In genomic region chr16:56551796-56552738, GRCh38 we compare ENCODE assay signal across 11 cellular contexts. TPM values are rescaled to one million over a fixed set of nuclear protein-coding genes. Genes with fewer than 3 reads are reported as not detected.
DNase-seq lines count a peak whose midpoint lies in the region; ATAC-seq, FAIRE-seq and TF ChIP-seq lines count a peak whose summit lies in the region.
"Had no signal": no experiment of that assay in that cellular context is flagged by ENCODE, and none has a peak within 500 bp of the region (broad histone marks: within the 10 kb centered on the region; RNA-seq: fewer than 3 reads in every experiment).

No MANE protein-coding gene starts in this region.

- no peaks in the 10 kb centered on the region for H3K36me3 Mint-ChIP-seq in activated T-cell treated with anti-CD3 and anti-CD28 coated beads, Interleukin-2, amount 50 U/mL, for 4 hours (ENCODE audit: insufficient read depth)

- TF ChIP-seq POLR2A in GM12891 (IDR thresholded peaks at IDR 0.05; ENCODE audit: low read depth, low read length) (no peak), heart left ventricle (IDR thresholded peaks at IDR 0.05) (no peak)

- H3K27ac ChIP-seq in Panc1 (ENCODE audit: low read length) = no peak overlapping the region
- H3K27ac ChIP-seq in heart left ventricle = peak overlapping the region in 4 of 12 donors; percentile 9 to 61 (median 18)
- H3K27ac ChIP-seq: HL-60 had no signal

- H3K9me3 ChIP-seq in Panc1 (ENCODE audit: control insufficient read depth, insufficient read depth, low read depth, low read length) = no peaks in the 10 kb centered on the region
- H3K9me3 ChIP-seq in heart left ventricle = no peaks in the 10 kb centered on the region

- CTCF ChIA-PET in Panc1 (lab: Charles Lee) = no interaction called here

- 30 to 32% (median 31%) methylated on average over 11 of the region's 11 CpGs for WGBS in heart left ventricle, 4 donors

- POLR2A ChIA-PET in Panc1 (lab: Charles Lee) = no interaction called here

- peaks cover 9% of the 10 kb centered on the region for H3K27me3 Mint-ChIP-seq in activated T-cell treated with anti-CD3 and anti-CD28 coated beads, Interleukin-2, amount 50 U/mL, for 4 hours (ENCODE audit: low read depth)

- intact Hi-C loops in Panc1 (cut with micrococcal nuclease; ENCODE audit: unreplicated experiment) = no loop called here
- intact Hi-C loops in heart left ventricle (cut with DNase I) = no loop called here

- no peaks in the 10 kb centered on the region for H3K36me3 ChIP-seq in Panc1 (ENCODE audit: control insufficient read depth, insufficient read depth, low read length)
- no peaks in the 10 kb centered on the region for H3K36me3 ChIP-seq in heart left ventricle

- no peak for FAIRE-seq in GM12891 (lab: Jason Lieb, UNC)

- no TSS peak for BruUV-seq in Panc1 (replicated peaks; lab: Mats Ljungman, UMichigan)

- H3K4me3 Mint-ChIP-seq in activated T-cell treated with anti-CD3 and anti-CD28 coated beads, Interleukin-2, amount 50 U/mL, for 4 hours = no peak overlapping the region

- H3K4me1 ChIP-seq in Panc1 (ENCODE audit: control insufficient read depth, insufficient read depth, low read length) = no peaks in the 10 kb centered on the region
- peaks cover 2 to 13% (median 8%) of the 10 kb centered on the region in 12 donors for H3K4me1 ChIP-seq in heart left ventricle

- peaks cover 14% of the 10 kb centered on the region for H3K4me1 Mint-ChIP-seq in activated T-cell treated with anti-CD3 and anti-CD28 coated beads, Interleukin-2, amount 50 U/mL, for 4 hours (ENCODE audit: low read depth)

- in situ Hi-C loops in Panc1 (cut with HindIII; ENCODE audit: low pct_unique_long_range_greater_than_20kb, low sequenced_read_pairs) = no loop called here

- no peaks in the 10 kb centered on the region for H3K9me3 Mint-ChIP-seq in activated T-cell treated with anti-CD3 and anti-CD28 coated beads, Interleukin-2, amount 50 U/mL, for 4 hours

- ATAC-seq in Panc1 (peak; percentile 63; the same call in 1 of the 2 replicates), heart left ventricle (peak; percentile 75 to 89 (median 81)), HG02610 (IDR thresholded peaks at IDR 0.05; ENCODE audit: unreplicated experiment) (no peak), GM19455 (IDR thresholded peaks at IDR 0.05; ENCODE audit: unreplicated experiment) (no peak)
- no peak for ATAC-seq in activated T-cell treated with anti-CD3 and anti-CD28 coated beads, Interleukin-2, amount 50 U/mL, for 4 hours

- DNase-seq in GM12891 (ENCODE audit: insufficient read length, low spot score) (no peak), Panc1 (ENCODE audit: low read depth, low spot score) (no peak), heart left ventricle (peak in 3 of 5 donors; percentile 18 to 34 (median 20)), pons (ENCODE audit: low spot score) (peak; percentile 92), NCI-H1417 (lab: John Stamatoyannopoulos, UW) (no peak)
- DNase-seq in activated T-cell treated with anti-CD3 and anti-CD28 coated beads, Interleukin-2, amount 50 U/mL, for 4 hours = no peak
- DNase-seq: H7 had no signal

- H3K4me3 ChIP-seq in Panc1 (ENCODE audit: low read depth in 2 of 2, low read length in 2 of 2) (no peak overlapping the region), heart left ventricle (no peak overlapping the region)

- no peak for TF ChIP-seq CTCF in Panc1 (IDR thresholded peaks at IDR 0.05)
- TF ChIP-seq CTCF in heart left ventricle (IDR thresholded peaks at IDR 0.05) = no peak

- no peaks in the 10 kb centered on the region for H3K27me3 ChIP-seq in Panc1 (ENCODE audit: control insufficient read depth, insufficient read depth, low read length)
- H3K27me3 ChIP-seq in heart left ventricle = peaks cover 0 to 10% (median 0%) of the 10 kb centered on the region in 9 donors

TF ChIP-seq in GM12891, 5 proteins besides CTCF, POLR2A, EP300 and RAD21:
- TF ChIP-seq SPI1 (IDR thresholded peaks at IDR 0.05; ENCODE audit: low read depth, low read length) = peak; percentile 22; the same call in 1 of the 2 replicates
- TF ChIP-seq TAF1 (IDR thresholded peaks at IDR 0.05; ENCODE audit: low read depth, low read length) = no peak
- no peak for TF ChIP-seq POLR2AphosphoS5 (IDR thresholded peaks at IDR 0.05; ENCODE audit: low read depth, low read length)
- TF ChIP-seq POU2F2 (IDR thresholded peaks at IDR 0.05; ENCODE audit: low read depth, low read length) = no peak

RNA-seq across cellular contexts. Expression of gene MT4, which starts 12.8 kb away (rescaled TPM):
- not detected for polyA plus RNA-seq in GM12891 (2012; ENCODE audit: low read depth, missing spikeins)
- total RNA-seq in Panc1 (2021; ENCODE audit: unreplicated experiment) (not detected), heart left ventricle (not detected)
- not detected for polyA plus RNA-seq in Panc1 (2012; ENCODE audit: insufficient read length)
- polyA plus RNA-seq in heart left ventricle = not detected
- total RNA-seq in activated T-cell treated with anti-CD3 and anti-CD28 coated beads, Interleukin-2, amount 50 U/mL, for 4 hours = not detected
- total RNA-seq: H7, posterior vena cava had no signal

RNA-seq across cellular contexts. Expression of gene BBS2, which starts 32.2 kb away (rescaled TPM):
- polyA plus RNA-seq in GM12891 (2012; ENCODE audit: low read depth, missing spikeins) = 11.7 TPM
- total RNA-seq in Panc1 (2021; ENCODE audit: unreplicated experiment) = 24.0 TPM
- 23.8 TPM for polyA plus RNA-seq in Panc1 (2012; ENCODE audit: insufficient read length)
- 10 to 100 TPM; 31.2 to 76.2 (median 49.4) TPM for total RNA-seq in heart left ventricle
- 10 to 100 TPM; 12.2 to 24.6 TPM for polyA plus RNA-seq in heart left ventricle
- total RNA-seq in activated T-cell treated with anti-CD3 and anti-CD28 coated beads, Interleukin-2, amount 50 U/mL, for 4 hours = 1 to 10 TPM; 6.2 to 8.2 (median 8.0) TPM

RNA-seq across cellular contexts. Expression of gene MT3, which starts 37.3 kb away (rescaled TPM):
- 0.19 TPM for polyA plus RNA-seq in GM12891 (2012; ENCODE audit: low read depth, missing spikeins)
- total RNA-seq in Panc1 (2021; ENCODE audit: unreplicated experiment) = not detected
- not detected for polyA plus RNA-seq in Panc1 (2012; ENCODE audit: insufficient read length)
- 1 to 10 TPM in 8 of 9 donors, not detected in 1; 1.3 to 6.9 (median 3.7) TPM for total RNA-seq in heart left ventricle
- polyA plus RNA-seq in heart left ventricle = 10 to 100 TPM in 1 of 2 donors, 1 to 10 TPM in 1; 2.3 to 20.0 TPM
- total RNA-seq in activated T-cell treated with anti-CD3 and anti-CD28 coated beads, Interleukin-2, amount 50 U/mL, for 4 hours = under 1 TPM in 1 of 3 donors, not detected in 2; 0.35 TPM
- total RNA-seq: posterior vena cava had no signal

RNA-seq across cellular contexts. Expression of gene MT2A, which starts 56.3 kb away (rescaled TPM):
- polyA plus RNA-seq in GM12891 (2012; ENCODE audit: low read depth, missing spikeins) = 8.4 TPM
- 673 TPM for total RNA-seq in Panc1 (2021; ENCODE audit: unreplicated experiment)
- polyA plus RNA-seq in Panc1 (2012; ENCODE audit: insufficient read length) = 986 TPM
- total RNA-seq in heart left ventricle = 100 to 1,000 TPM in 6 of 9 donors, 10 to 100 TPM in 3; 44.3 to 318 (median 125) TPM
- 100 to 1,000 TPM; 105 to 299 TPM for polyA plus RNA-seq in heart left ventricle
- 100 to 1,000 TPM; 186 to 438 (median 301) TPM for total RNA-seq in activated T-cell treated with anti-CD3 and anti-CD28 coated beads, Interleukin-2, amount 50 U/mL, for 4 hours

Comparison
In these comparisons a context has a peak if more than half of its experiments do, and no peak if none do; other contexts are left out.
1. DNase-seq: peak in heart left ventricle (3 of 5) and pons (single experiment); none in GM12891 (single experiment), Panc1 (single experiment), activated T-cell treated with anti-CD3 and anti-CD28 coated beads, Interleukin-2, amount 50 U/mL, for 4 hours (single experiment) and NCI-H1417 (0 of 3).
2. ATAC-seq: peak in Panc1 (single experiment) and heart left ventricle (4 of 4); none in HG02610 (single experiment), activated T-cell treated with anti-CD3 and anti-CD28 coated beads, Interleukin-2, amount 50 U/mL, for 4 hours (0 of 2) and GM19455 (single experiment).